In the genomic region with DNA sequence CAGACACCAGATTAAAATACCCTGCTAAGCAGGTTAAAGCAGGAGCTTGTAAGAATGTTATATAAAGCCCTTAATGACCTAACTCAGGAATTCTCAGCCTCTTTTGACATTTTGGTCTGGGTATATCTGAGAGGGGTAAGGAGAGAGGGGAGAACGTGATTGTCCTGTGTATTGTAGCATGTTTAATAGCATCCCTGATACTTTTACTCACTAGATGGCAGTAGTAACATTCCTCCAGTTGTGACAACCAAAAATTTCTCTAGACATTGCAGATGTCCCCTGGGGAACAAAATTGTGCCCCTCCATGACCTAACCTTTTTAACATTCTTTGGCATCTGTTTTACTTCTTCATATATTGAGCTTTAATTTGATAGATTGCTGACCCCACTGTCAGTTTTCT, we compare ENCODE assay signal across 8 cellular contexts. TPM values are rescaled to one million over a fixed set of nuclear protein-coding genes. Genes with fewer than 3 reads are reported as not detected.
DNase-seq lines count a peak whose midpoint lies in the region; ATAC-seq, FAIRE-seq and TF ChIP-seq lines count a peak whose summit lies in the region.
"Had no signal": no experiment of that assay in that cellular context is flagged by ENCODE, and none has a peak within 500 bp of the region (broad histone marks: within the 10 kb centered on the region; RNA-seq: fewer than 3 reads in every experiment).

No MANE protein-coding gene starts in this region.

- H3K9me3 ChIP-seq in mammary epithelial cell (replicated peaks; ENCODE audit: insufficient read depth, low read length) (no peaks in the 10 kb centered on the region), neural cell (ENCODE audit: low read length) (no peaks in the 10 kb centered on the region)

- no peaks in the 10 kb centered on the region for H3F3A ChIP-seq in neural cell (ENCODE audit: insufficient read depth, low read length, poor library complexity, severe bottlenecking)

- H3K27me3 ChIP-seq in mammary epithelial cell (ENCODE audit: insufficient read depth, low read length): no peaks in the 10 kb centered on the region
- H3K27me3 ChIP-seq in neural cell (ENCODE audit: insufficient read depth, low read depth, low read length): no peaks in the 10 kb centered on the region

- 100% methylated on average over 1 of the region's 1 CpG for WGBS in mammary epithelial cell (ENCODE audit: low coverage, missing lambda C conversion rate)

- intact Hi-C loops in mammary epithelial cell (cut with micrococcal nuclease): no loop called here

- ATAC-seq in HG03378 (IDR thresholded peaks at IDR 0.05; ENCODE audit: unreplicated experiment): peak; percentile 58
- ATAC-seq in HG03097 (IDR thresholded peaks at IDR 0.05; ENCODE audit: low FRiP score, unreplicated experiment): no peak

- no peak for DNase-seq in GM12891 (ENCODE audit: insufficient read length, low spot score)
- no peak for DNase-seq in mammary epithelial cell
- DNase-seq in activated naive CD4-positive, alpha-beta T cell treated with anti-CD3 and anti-CD28 coated beads, Interleukin-2, amount 50 U/mL, for 16 hours: no peak
- no peak for DNase-seq in GM19238 (ENCODE audit: insufficient read length, low spot score)

- H3K9ac ChIP-seq in mammary epithelial cell (ENCODE audit: insufficient read depth, low read length) (no peak overlapping the region), neural cell (ENCODE audit: low read length) (no peak overlapping the region)

- BruUV-seq in mammary epithelial cell (replicated peaks; lab: Mats Ljungman, UMichigan): no TSS peak

- peaks cover 49% of the 10 kb centered on the region for H3K36me3 ChIP-seq in mammary epithelial cell (ENCODE audit: insufficient read depth, low read length)
- H3K36me3 ChIP-seq in neural cell (ENCODE audit: insufficient read depth, low read length): peaks cover 8% of the 10 kb centered on the region

- no peak for TF ChIP-seq POLR2A in GM12891 (IDR thresholded peaks at IDR 0.05; ENCODE audit: low read depth, low read length)

- H3K27ac ChIP-seq in mammary epithelial cell (ENCODE audit: insufficient read depth, low read depth, low read length): no peak overlapping the region
- H3K27ac ChIP-seq in neural cell (ENCODE audit: low read length): no peak overlapping the region

- dilution Hi-C loops in mammary epithelial cell (cut with HindIII; ENCODE audit: low sequenced_read_pairs): no loop called here

- no peaks in the 10 kb centered on the region for H4K20me1 ChIP-seq in mammary epithelial cell (ENCODE audit: insufficient read depth, low read length)
- peaks cover 2% of the 10 kb centered on the region for H4K20me1 ChIP-seq in neural cell (ENCODE audit: insufficient read depth)

- peaks cover 7% of the 10 kb centered on the region for H3K4me1 ChIP-seq in mammary epithelial cell (ENCODE audit: insufficient read depth, low read length)

- H3K79me2 ChIP-seq in mammary epithelial cell (ENCODE audit: insufficient read depth, low read length) (peaks cover 14% of the 10 kb centered on the region), neural cell (replicated peaks; ENCODE audit: insufficient read depth, low read length) (peaks cover 13% of the 10 kb centered on the region)

- no peak for TF ChIP-seq EP300 in neural cell (conservative IDR thresholded peaks at IDR 0.05; ENCODE audit: poor library complexity, severe bottlenecking)

- TF ChIP-seq CTCF in mammary epithelial cell (conservative IDR thresholded peaks at IDR 0.05 in 1 of 2, IDR thresholded peaks at IDR 0.05 in 1 of 2; ENCODE audit: extremely low read depth in 1 of 2, insufficient read depth in 1 of 2, low read depth in 1 of 2, low read length in 2 of 2) (peak; percentile 17 to 41), neural cell (IDR thresholded peaks at IDR 0.05; ENCODE audit: poor library complexity, severe bottlenecking) (peak; percentile 69)

- in situ Hi-C loops in mammary epithelial cell (cut with MboI; ENCODE audit: low sequenced_read_pairs in 2 of 2): no loop called here

- H3K4me3 ChIP-seq in mammary epithelial cell (replicated peaks in 1 of 3; ENCODE audit: insufficient read depth in 1 of 3, low read depth in 2 of 3, low read length in 3 of 3): no peak overlapping the region
- H3K4me3 ChIP-seq in neural cell (ENCODE audit: low read length): no peak overlapping the region

- FAIRE-seq in GM12891 (lab: Jason Lieb, UNC): peak; percentile 16
- FAIRE-seq: TTC549 had no signal

- no peak overlapping the region for H3K4me2 ChIP-seq in mammary epithelial cell (ENCODE audit: insufficient read depth, low read depth, low read length)
- no peak overlapping the region for H3K4me2 ChIP-seq in neural cell (ENCODE audit: low read length)

- TF ChIP-seq RAD21 in neural cell (conservative IDR thresholded peaks at IDR 0.05): peak; percentile 70

- H2AFZ ChIP-seq in mammary epithelial cell (ENCODE audit: low read depth, low read length) (no peak overlapping the region), neural cell (ENCODE audit: low read depth, low read length) (no peak overlapping the region)

- CTCF ChIA-PET in mammary epithelial cell (lab: Charles Lee; ENCODE audit: low non-redundant PET): no interaction called here

- H3K9me2 ChIP-seq in neural cell (ENCODE audit: insufficient read depth, low read length): no peaks in the 10 kb centered on the region

TF ChIP-seq in GM12891, 5 proteins besides CTCF, POLR2A, EP300 and RAD21:
- no peak for TF ChIP-seq TAF1 (IDR thresholded peaks at IDR 0.05; ENCODE audit: low read depth, low read length)
- no peak for TF ChIP-seq SPI1 (IDR thresholded peaks at IDR 0.05; ENCODE audit: low read depth, low read length)
- no peak for TF ChIP-seq POU2F2 (IDR thresholded peaks at IDR 0.05; ENCODE audit: low read depth, low read length)
- no peak for TF ChIP-seq POLR2AphosphoS5 (IDR thresholded peaks at IDR 0.05; ENCODE audit: low read depth, low read length)
- TF ChIP-seq PAX5 (IDR thresholded peaks at IDR 0.05; ENCODE audit: insufficient read depth, low read length, severe bottlenecking): no peak

TF ChIP-seq in neural cell, 6 proteins besides CTCF, POLR2A, EP300 and RAD21:
- TF ChIP-seq, protein P1, sequence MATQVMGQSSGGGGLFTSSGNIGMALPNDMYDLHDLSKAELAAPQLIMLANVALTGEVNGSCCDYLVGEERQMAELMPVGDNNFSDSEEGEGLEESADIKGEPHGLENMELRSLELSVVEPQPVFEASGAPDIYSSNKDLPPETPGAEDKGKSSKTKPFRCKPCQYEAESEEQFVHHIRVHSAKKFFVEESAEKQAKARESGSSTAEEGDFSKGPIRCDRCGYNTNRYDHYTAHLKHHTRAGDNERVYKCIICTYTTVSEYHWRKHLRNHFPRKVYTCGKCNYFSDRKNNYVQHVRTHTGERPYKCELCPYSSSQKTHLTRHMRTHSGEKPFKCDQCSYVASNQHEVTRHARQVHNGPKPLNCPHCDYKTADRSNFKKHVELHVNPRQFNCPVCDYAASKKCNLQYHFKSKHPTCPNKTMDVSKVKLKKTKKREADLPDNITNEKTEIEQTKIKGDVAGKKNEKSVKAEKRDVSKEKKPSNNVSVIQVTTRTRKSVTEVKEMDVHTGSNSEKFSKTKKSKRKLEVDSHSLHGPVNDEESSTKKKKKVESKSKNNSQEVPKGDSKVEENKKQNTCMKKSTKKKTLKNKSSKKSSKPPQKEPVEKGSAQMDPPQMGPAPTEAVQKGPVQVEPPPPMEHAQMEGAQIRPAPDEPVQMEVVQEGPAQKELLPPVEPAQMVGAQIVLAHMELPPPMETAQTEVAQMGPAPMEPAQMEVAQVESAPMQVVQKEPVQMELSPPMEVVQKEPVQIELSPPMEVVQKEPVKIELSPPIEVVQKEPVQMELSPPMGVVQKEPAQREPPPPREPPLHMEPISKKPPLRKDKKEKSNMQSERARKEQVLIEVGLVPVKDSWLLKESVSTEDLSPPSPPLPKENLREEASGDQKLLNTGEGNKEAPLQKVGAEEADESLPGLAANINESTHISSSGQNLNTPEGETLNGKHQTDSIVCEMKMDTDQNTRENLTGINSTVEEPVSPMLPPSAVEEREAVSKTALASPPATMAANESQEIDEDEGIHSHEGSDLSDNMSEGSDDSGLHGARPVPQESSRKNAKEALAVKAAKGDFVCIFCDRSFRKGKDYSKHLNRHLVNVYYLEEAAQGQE (IDR thresholded peaks at IDR 0.05; ENCODE audit: borderline replicate concordance): no peak
- TF ChIP-seq POLR2AphosphoS5 (IDR thresholded peaks at IDR 0.05) (no peak), EZH2 (IDR thresholded peaks at IDR 0.05; ENCODE audit: borderline replicate concordance, insufficient read depth, low read length, poor library complexity, severe bottlenecking) (no peak), MXI1 (conservative IDR thresholded peaks at IDR 0.05; ENCODE audit: poor library complexity, severe bottlenecking) (no peak), TAF1 (IDR thresholded peaks at IDR 0.05; ENCODE audit: low read depth) (no peak), SMC3 (conservative IDR thresholded peaks at IDR 0.05; ENCODE audit: poor library complexity) (peak; percentile 66)
TF ChIP-seq in neural cell: peak in this region for 1.

RNA-seq across cellular contexts. Expression of gene SMARCA5, which starts 17.9 kb away (rescaled TPM):
- polyA plus RNA-seq in GM12891 (2012; ENCODE audit: low read depth, missing spikeins): 37.2 TPM
- 10 to 100 TPM; 32.2 to 36.4 TPM for total RNA-seq in mammary epithelial cell
- polyA plus RNA-seq in mammary epithelial cell (11.8 TPM), neural cell (49.2 and 52.7 TPM in 2 replicates)
- polyA minus RNA-seq in mammary epithelial cell (26.7 TPM), neural cell (104 and 127 TPM in 2 replicates)
